In the genomic region with DNA sequence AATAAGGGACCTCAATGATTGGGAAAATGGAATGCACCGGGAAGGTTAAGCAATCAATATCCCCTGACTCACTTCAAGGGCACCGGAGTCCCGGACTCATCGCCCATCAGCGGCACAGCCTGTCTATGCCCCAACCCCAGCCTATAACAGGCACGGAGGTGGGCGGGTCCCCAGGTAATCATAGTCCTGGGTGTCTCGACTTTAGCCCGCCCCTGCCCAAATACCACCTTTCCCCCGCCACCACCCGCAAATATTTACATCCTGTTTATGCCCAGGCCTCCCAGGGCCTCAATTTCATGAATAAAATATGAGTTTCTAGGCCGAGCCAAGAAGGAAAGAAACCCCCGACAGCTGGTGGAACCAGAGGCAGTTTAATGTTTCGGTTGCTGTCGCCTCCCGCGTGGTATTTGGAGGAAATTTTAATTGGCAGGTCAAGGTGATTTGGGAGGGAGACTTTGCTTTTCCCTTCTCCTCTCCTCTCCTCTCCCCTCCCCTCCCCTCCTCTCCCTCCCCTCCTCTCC, we compare ENCODE assay signal across 8 cellular contexts. TPM values are rescaled to one million over a fixed set of nuclear protein-coding genes. Genes with fewer than 3 reads are reported as not detected.
DNase-seq lines count a peak whose midpoint lies in the region; ATAC-seq, FAIRE-seq and TF ChIP-seq lines count a peak whose summit lies in the region.

No MANE protein-coding gene starts in this region.

- H3K9me3 Mint-ChIP-seq in activated naive CD8-positive, alpha-beta T cell treated with anti-CD3 and anti-CD28 coated beads, Interleukin-2, amount 10 ng/mL, durations not matched to agents 7 days and 5 days: no peaks in the 10 kb centered on the region

- no peaks in the 10 kb centered on the region for H3K36me3 ChIP-seq in SJCRH30
- no peaks in the 10 kb centered on the region for H3K36me3 ChIP-seq in heart left ventricle
- no peaks in the 10 kb centered on the region for H3K36me3 ChIP-seq in pancreas
- H3K36me3 ChIP-seq in aorta (ENCODE audit: control insufficient read depth in 1 of 2, insufficient read depth in 2 of 2, low read length in 1 of 2): no peaks in the 10 kb centered on the region

- POLR2A ChIA-PET in activated naive CD8-positive, alpha-beta T cell treated with anti-CD3 and anti-CD28 coated beads, Interleukin-2, amount 10 ng/mL, durations not matched to agents 7 days and 5 days (lab: Charles Lee): interaction anchor here (1.7 to 1.8 kb wide), 2 partner anchors 15 to 19 kb away, joined by 6 read pairs; a partner anchor contains a TSS

- peaks cover 20% of the 10 kb centered on the region for H3K4me1 Mint-ChIP-seq in activated naive CD8-positive, alpha-beta T cell treated with anti-CD3 and anti-CD28 coated beads, Interleukin-2, amount 10 ng/mL, durations not matched to agents 7 days and 5 days

- no peaks in the 10 kb centered on the region for H3K27me3 ChIP-seq in SJCRH30
- no peaks in the 10 kb centered on the region for H3K27me3 ChIP-seq in heart left ventricle
- no peaks in the 10 kb centered on the region for H3K27me3 ChIP-seq in pancreas
- H3K27me3 ChIP-seq in aorta (ENCODE audit: control insufficient read depth in 1 of 2, insufficient read depth in 2 of 2, low read length in 1 of 2): no peaks in the 10 kb centered on the region

- peaks cover 23% of the 10 kb centered on the region for H3K27me3 Mint-ChIP-seq in activated naive CD8-positive, alpha-beta T cell treated with anti-CD3 and anti-CD28 coated beads, Interleukin-2, amount 10 ng/mL, durations not matched to agents 7 days and 5 days

- no peak for FAIRE-seq in pancreas (lab: Jason Lieb, UNC)

- ATAC-seq in GM18502 (IDR thresholded peaks at IDR 0.05; ENCODE audit: poor library complexity, unreplicated experiment): peak; percentile 35
- peak; percentile 87 for ATAC-seq in activated naive CD8-positive, alpha-beta T cell treated with anti-CD3 and anti-CD28 coated beads, Interleukin-2, amount 10 ng/mL, durations not matched to agents 7 days and 5 days (ENCODE audit: low read depth)
- peak; percentile 5 to 34 (median 28) for ATAC-seq in heart left ventricle
- peak; percentile 86 to 93 (median 88) for ATAC-seq in pancreas
- no peak for ATAC-seq in aorta (ENCODE audit: low FRiP score)

- H3K4me3 ChIP-seq in SJCRH30: peak overlapping the region; percentile 57
- H3K4me3 ChIP-seq in heart left ventricle: peak overlapping the region in 11 of 12 donors; percentile 30 to 79 (median 57)
- H3K4me3 ChIP-seq in pancreas: peak overlapping the region; percentile 16 to 58 (median 37)
- H3K4me3 ChIP-seq in aorta (ENCODE audit: low read length in 2 of 2): peak overlapping the region; percentile 42 to 48

- DNase-seq in 8988T: peak; percentile 61
- DNase-seq in Kasumi-1 (lab: John Stamatoyannopoulos, UW): peak; percentile 37 to 42
- DNase-seq in SJCRH30: peak; percentile 91 to 95
- peak; percentile 58 for DNase-seq in activated naive CD8-positive, alpha-beta T cell treated with anti-CD3 and anti-CD28 coated beads, Interleukin-2, amount 10 ng/mL, durations not matched to agents 7 days and 5 days
- peak; percentile 52 to 70 (median 59) for DNase-seq in heart left ventricle
- DNase-seq in pancreas: peak; percentile 69 to 82 (median 76)
- DNase-seq in aorta: peak; percentile 62 to 81

- H3K27ac ChIP-seq in SJCRH30: peak overlapping the region; percentile 61
- H3K27ac ChIP-seq in heart left ventricle: peak overlapping the region in 4 of 12 donors; percentile 2 to 55 (median 31)
- H3K27ac ChIP-seq in pancreas: peak overlapping the region in 3 of 4 donors; percentile 39 to 75 (median 62)
- no peak overlapping the region for H3K27ac ChIP-seq in aorta (ENCODE audit: low read depth in 1 of 2, low read length in 2 of 2)

- intact Hi-C loops in heart left ventricle (cut with DNase I): no loop called here
- intact Hi-C loops in pancreas (cut with DNase I): no loop called here
- intact Hi-C loops in aorta (cut with DNase I): loop anchor here in 1 of 2 donors (2.0 kb wide), 1 partner anchor 19 kb away; a partner anchor contains a TSS

- peaks cover 27% of the 10 kb centered on the region for H3K4me1 ChIP-seq in SJCRH30
- peaks cover 0 to 32% (median 13%) of the 10 kb centered on the region in 12 donors for H3K4me1 ChIP-seq in heart left ventricle
- H3K4me1 ChIP-seq in pancreas: no peaks in the 10 kb centered on the region
- H3K4me1 ChIP-seq in aorta (ENCODE audit: control insufficient read depth in 1 of 2, insufficient read depth in 2 of 2, low read length in 2 of 2): no peaks in the 10 kb centered on the region

- no peaks in the 10 kb centered on the region for H3K36me3 Mint-ChIP-seq in activated naive CD8-positive, alpha-beta T cell treated with anti-CD3 and anti-CD28 coated beads, Interleukin-2, amount 10 ng/mL, durations not matched to agents 7 days and 5 days

- no peak for TF ChIP-seq CTCF in heart left ventricle (IDR thresholded peaks at IDR 0.05)
- no peak for TF ChIP-seq CTCF in pancreas (IDR thresholded peaks at IDR 0.05)

- 1 to 2% (median 2%) methylated on average over 15 to 17 of the region's 17 CpGs for WGBS in heart left ventricle, 4 donors
- 0% methylated on average over 17 of the region's 17 CpGs for WGBS in pancreas, 2 donors
- WGBS in aorta, 2 donors: 2 to 3% methylated on average over 17 of the region's 17 CpGs

- TF ChIP-seq POLR2A in heart left ventricle (IDR thresholded peaks at IDR 0.05): no peak

- H3K4me3 Mint-ChIP-seq in activated naive CD8-positive, alpha-beta T cell treated with anti-CD3 and anti-CD28 coated beads, Interleukin-2, amount 10 ng/mL, durations not matched to agents 7 days and 5 days: peak overlapping the region; percentile 85

- H3K27ac Mint-ChIP-seq in activated naive CD8-positive, alpha-beta T cell treated with anti-CD3 and anti-CD28 coated beads, Interleukin-2, amount 10 ng/mL, durations not matched to agents 7 days and 5 days: no peak overlapping the region

- H3K9me3 ChIP-seq in SJCRH30 (replicated peaks): no peaks in the 10 kb centered on the region
- no peaks in the 10 kb centered on the region for H3K9me3 ChIP-seq in heart left ventricle
- no peaks in the 10 kb centered on the region for H3K9me3 ChIP-seq in pancreas
- H3K9me3 ChIP-seq in aorta (ENCODE audit: control insufficient read depth, low read length): no peaks in the 10 kb centered on the region

RNA-seq across cellular contexts. Expression of a gene that starts 15.6 kb away (rescaled TPM):
- 111 and 112 TPM in 2 replicates for total RNA-seq in SJCRH30 (2014; rRNA removed; shearing (Covaris generic))
- total RNA-seq in activated naive CD8-positive, alpha-beta T cell treated with anti-CD3 and anti-CD28 coated beads, Interleukin-2, amount 10 ng/mL, durations not matched to agents 7 days and 5 days: 10 to 100 TPM; 53.0 to 56.6 TPM
- total RNA-seq in heart left ventricle: 10 to 100 TPM in 6 of 9 donors, 1 to 10 TPM in 3; 7.8 to 20.9 (median 12.2) TPM
- 10 to 100 TPM in 1 of 2 donors, 1 to 10 TPM in 1; 9.8 to 21.8 TPM for polyA plus RNA-seq in heart left ventricle
- total RNA-seq in pancreas: 10 to 100 TPM in 1 of 6 donors, 1 to 10 TPM in 5; 8.8 to 10.4 (median 9.3) TPM
- polyA plus RNA-seq in pancreas: 10 to 100 TPM in 1 of 2 donors, 1 to 10 TPM in 1; 8.1 to 11.4 TPM
- total RNA-seq in aorta: 10 to 100 TPM; 13.7 to 14.2 TPM
- polyA plus RNA-seq in aorta: 10 to 100 TPM; 12.8 to 16.1 TPM

RNA-seq across cellular contexts. Expression of a gene that starts 19.4 kb away (rescaled TPM):
- total RNA-seq in SJCRH30 (2014; rRNA removed; shearing (Covaris generic)): 29.1 and 29.7 TPM in 2 replicates
- total RNA-seq in activated naive CD8-positive, alpha-beta T cell treated with anti-CD3 and anti-CD28 coated beads, Interleukin-2, amount 10 ng/mL, durations not matched to agents 7 days and 5 days: 1 to 10 TPM; 3.0 to 3.8 TPM
- 10 to 100 TPM in 3 of 9 donors, 1 to 10 TPM in 6; 4.2 to 17.7 (median 9.0) TPM for total RNA-seq in heart left ventricle
- 1 to 10 TPM; 5.9 to 9.6 TPM for polyA plus RNA-seq in heart left ventricle
- 10 to 100 TPM; 14.7 to 29.8 (median 20.8) TPM for total RNA-seq in pancreas
- 10 to 100 TPM in 1 of 2 donors, 1 to 10 TPM in 1; 8.5 to 30.6 TPM for polyA plus RNA-seq in pancreas
- 10 to 100 TPM; 27.5 to 35.7 TPM for total RNA-seq in aorta
- polyA plus RNA-seq in aorta: 10 to 100 TPM; 15.3 to 16.2 TPM

Comparison
In these comparisons a context has a peak if more than half of its experiments do, and no peak if none do; other contexts are left out.
1. DNase-seq: peak in every context shown above with its lines; median percentile 93 in SJCRH30; 76 in pancreas; 72 in aorta; 61 in 8988T; 59 in heart left ventricle; 58 in activated naive CD8-positive, alpha-beta T cell treated with anti-CD3 and anti-CD28 coated beads, Interleukin-2, amount 10 ng/mL, durations not matched to agents 7 days and 5 days; 40 in Kasumi-1.
2. H3K27ac ChIP-seq: peak in SJCRH30 (single experiment) and pancreas (3 of 4); none in aorta (0 of 2).
3. Peak in every context shown above with its lines, with median percentiles within 50 percentile points of each other: H3K4me3 ChIP-seq.